In the genomic region with DNA sequence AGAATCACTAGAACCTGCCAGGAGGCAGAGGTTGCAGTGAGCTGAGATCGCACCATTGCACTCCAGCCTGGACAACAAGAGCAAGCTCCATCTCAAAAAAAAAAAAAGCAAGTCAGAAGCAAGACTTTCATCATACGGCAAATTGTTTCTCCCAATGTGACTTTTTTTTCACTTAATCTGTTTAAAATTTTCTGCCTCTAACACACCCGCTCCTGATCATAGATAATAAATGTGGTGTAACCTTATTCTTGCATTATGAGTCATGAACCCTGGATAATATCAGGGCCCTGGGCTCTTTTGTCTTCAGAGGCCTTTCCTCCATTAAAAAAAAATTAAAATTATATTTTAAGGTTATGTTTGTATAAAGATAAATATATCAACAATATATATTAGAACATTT, we compare ENCODE assay signal across 24 cellular contexts.
DNase-seq lines count a peak whose midpoint lies in the region; ATAC-seq and TF ChIP-seq lines count a peak whose summit lies in the region.
"Had no signal": no experiment of that assay in that cellular context is flagged by ENCODE, and none has a peak within 500 bp of the region (broad histone marks: within the 10 kb centered on the region; RNA-seq: fewer than 3 reads in every experiment).

No MANE protein-coding gene starts in this region.

- no peak overlapping the region for H2BK5ac ChIP-seq in IMR-90 (ENCODE audit: low read depth, low read length, poor library complexity, severe bottlenecking)

- POLR2A ChIA-PET in IMR-90 (lab: Charles Lee; ENCODE audit: unreplicated experiment), result no interaction called here

- H3K79me1 ChIP-seq in IMR-90 (ENCODE audit: low read depth in 1 of 2, low read length in 2 of 2), result no peaks in the 10 kb centered on the region

- no peak overlapping the region for H3K4ac ChIP-seq in IMR-90 (ENCODE audit: low read depth, low read length)

- H2BK20ac ChIP-seq in IMR-90 (ENCODE audit: low read depth, low read length), result no peak overlapping the region

- H4K20me1 ChIP-seq in IMR-90 (ENCODE audit: insufficient read depth, low read length), result no peaks in the 10 kb centered on the region

- no peak overlapping the region for H3K14ac ChIP-seq in IMR-90 (replicated peaks; ENCODE audit: low read depth, low read length)

- DNase-seq in AG10803 (ENCODE audit: low read depth) (peak; percentile 74), IMR-90 (peak; percentile 26), amniotic epithelial cell (ENCODE audit: low read depth) (peak; percentile 89), fibroblast of the aortic adventitia (ENCODE audit: low read depth) (peak; percentile 92), DMS 273 treated with DMSO at 0.1 percent for 48 hours (lab: John Stamatoyannopoulos, UW) (no peak), hepatic stellate cell (ENCODE audit: low spot score) (no peak)
- no peak for DNase-seq in activated effector memory CD4-positive, alpha-beta T cell treated with Interleukin-2 at 50 U/mL for 16 hours
- DNase-seq in stimulated activated naive CD8-positive, alpha-beta T cell treated with anti-CD3 and anti-CD28 coated beads, Interleukin-15, amount 100 ng/mL, for 72 hours, result no peak
- DNase-seq: ACHN; activated T-cell treated with anti-CD3 and anti-CD28 coated beads, Interleukin-2, amount 50 U/mL, for 24 hours; body of pancreas; CD4-positive, alpha-beta T cell; cortex of kidney; DMS79 treated with DMSO at 0.1 percent for 48 hours; left lung; NCI-H1048; NCI-H2081 treated with DMSO at 0.1 percent for 48 hours; NCI-H526; right cardiac atrium; SHP77 treated with DMSO at 0.1 percent for 48 hours; WERI-Rb-1 had no signal

- WGBS in IMR-90 (ENCODE audit: extremely low coverage in 2 of 2, insufficient read length in 1 of 2), 2 experiments, result no CpG with 5 or more reads among the region's 3 CpGs

- intact Hi-C loops in IMR-90 (cut with micrococcal nuclease), result no loop called here

- peaks cover 43% of the 10 kb centered on the region for H3K27me3 Mint-ChIP-seq in stimulated activated naive CD8-positive, alpha-beta T cell treated with anti-CD3 and anti-CD28 coated beads, Interleukin-15, amount 100 ng/mL, for 72 hours

- H2AFZ ChIP-seq in IMR-90 (replicated peaks; ENCODE audit: low read length, poor library complexity), result no peak overlapping the region

- H4K8ac ChIP-seq in IMR-90 (ENCODE audit: low read depth in 2 of 2, low read length in 2 of 2), result no peak overlapping the region

- no peak overlapping the region for H3K27ac Mint-ChIP-seq in stimulated activated naive CD8-positive, alpha-beta T cell treated with anti-CD3 and anti-CD28 coated beads, Interleukin-15, amount 100 ng/mL, for 72 hours
- H3K27ac Mint-ChIP-seq: activated naive CD4-positive, alpha-beta T cell treated with anti-CD3 and anti-CD28 coated beads, Interleukin-2, amount 50 U/mL, for 24 hours; activated T-cell treated with anti-CD3 and anti-CD28 coated beads, Interleukin-2, amount 50 U/mL, for 24 hours; CD4-positive, alpha-beta T cell; stimulated activated effector memory CD8-positive, alpha-beta T cell treated with anti-CD3 and anti-CD28 coated beads, Interleukin-12 subunit alpha, Interleukin-12 subunit beta, amount 100 ng/mL, for 72 hours had no signal

- no peak overlapping the region for H3K4me2 ChIP-seq in IMR-90 (ENCODE audit: low read depth, low read length)

- 0 out of 2 replicates have a peak, but pooled peaks cover 4% of the 10 kb centered on the region for H3K9me1 ChIP-seq in IMR-90 (ENCODE audit: insufficient read depth, low read length)

- H2BK120ac ChIP-seq in IMR-90 (ENCODE audit: low read depth, low read length), result no peak overlapping the region

- no peak overlapping the region for H2BK15ac ChIP-seq in IMR-90 (ENCODE audit: low read depth, low read length)

- H4K5ac ChIP-seq in IMR-90 (ENCODE audit: low read depth, low read length), result no peak overlapping the region

- no peak overlapping the region for H3K9ac ChIP-seq in IMR-90 (ENCODE audit: low read depth, low read length)

- H3K18ac ChIP-seq in IMR-90 (ENCODE audit: low read depth, low read length), result no peak overlapping the region

- no peak overlapping the region for H4K91ac ChIP-seq in IMR-90 (ENCODE audit: insufficient read depth, low read depth, low read length)

- no peaks in the 10 kb centered on the region for H3K27me3 ChIP-seq in IMR-90 (ENCODE audit: control insufficient read depth, insufficient read depth, low read length)
- H3K27me3 ChIP-seq: body of pancreas, left lung had no signal

- H3K4me1 Mint-ChIP-seq in stimulated activated naive CD8-positive, alpha-beta T cell treated with anti-CD3 and anti-CD28 coated beads, Interleukin-15, amount 100 ng/mL, for 72 hours, result no peaks in the 10 kb centered on the region
- H3K4me1 Mint-ChIP-seq: activated naive CD4-positive, alpha-beta T cell treated with anti-CD3 and anti-CD28 coated beads, Interleukin-2, amount 50 U/mL, for 24 hours; stimulated activated effector memory CD8-positive, alpha-beta T cell treated with anti-CD3 and anti-CD28 coated beads, Interleukin-12 subunit alpha, Interleukin-12 subunit beta, amount 100 ng/mL, for 72 hours had no signal

- ATAC-seq in IMR-90 (ENCODE audit: low read depth), result no peak
- no peak for ATAC-seq in stimulated activated naive CD8-positive, alpha-beta T cell treated with anti-CD3 and anti-CD28 coated beads, Interleukin-15, amount 100 ng/mL, for 72 hours
- ATAC-seq: body of pancreas; left lung; right cardiac atrium; stimulated activated effector memory CD8-positive, alpha-beta T cell treated with anti-CD3 and anti-CD28 coated beads, Interleukin-12 subunit alpha, Interleukin-12 subunit beta, amount 100 ng/mL, for 72 hours had no signal

- H3K9me3 Mint-ChIP-seq in stimulated activated naive CD8-positive, alpha-beta T cell treated with anti-CD3 and anti-CD28 coated beads, Interleukin-15, amount 100 ng/mL, for 72 hours, result no peaks in the 10 kb centered on the region
- H3K9me3 Mint-ChIP-seq: activated naive CD4-positive, alpha-beta T cell treated with anti-CD3 and anti-CD28 coated beads, Interleukin-2, amount 50 U/mL, for 24 hours; activated T-cell treated with anti-CD3 and anti-CD28 coated beads, Interleukin-2, amount 50 U/mL, for 24 hours; CD4-positive, alpha-beta T cell; stimulated activated effector memory CD8-positive, alpha-beta T cell treated with anti-CD3 and anti-CD28 coated beads, Interleukin-12 subunit alpha, Interleukin-12 subunit beta, amount 100 ng/mL, for 72 hours had no signal

- no peak for TF ChIP-seq CTCF in AG10803 (conservative IDR thresholded peaks at IDR 0.05; ENCODE audit: low read length)
- TF ChIP-seq CTCF in IMR-90 (conservative IDR thresholded peaks at IDR 0.05; ENCODE audit: low read depth, low read length), result no peak
- TF ChIP-seq CTCF in fibroblast of the aortic adventitia (IDR thresholded peaks at IDR 0.05; ENCODE audit: insufficient read depth, low read length), result no peak

- H3K23ac ChIP-seq in IMR-90 (ENCODE audit: low read depth, low read length), result no peak overlapping the region

- H3K4me3 ChIP-seq in AG10803 (ENCODE audit: low read length) (no peak overlapping the region), IMR-90 (ENCODE audit: insufficient read depth, low read depth, low read length) (no peak overlapping the region), fibroblast of the aortic adventitia (ENCODE audit: low read depth, low read length) (no peak overlapping the region)
- H3K4me3 ChIP-seq: body of pancreas, left lung, thoracic aorta had no signal

- no peak overlapping the region for H3K56ac ChIP-seq in IMR-90 (ENCODE audit: extremely low read depth, insufficient read depth, low read length)

- H3K4me1 ChIP-seq in IMR-90 (ENCODE audit: control insufficient read depth, insufficient read depth, low read length), result no peaks in the 10 kb centered on the region
- H3K4me1 ChIP-seq: left lung had no signal

- H3K4me3 Mint-ChIP-seq in stimulated activated naive CD8-positive, alpha-beta T cell treated with anti-CD3 and anti-CD28 coated beads, Interleukin-15, amount 100 ng/mL, for 72 hours, result no peak overlapping the region
- H3K4me3 Mint-ChIP-seq: activated naive CD4-positive, alpha-beta T cell treated with anti-CD3 and anti-CD28 coated beads, Interleukin-2, amount 50 U/mL, for 24 hours; activated T-cell treated with anti-CD3 and anti-CD28 coated beads, Interleukin-2, amount 50 U/mL, for 24 hours; CD4-positive, alpha-beta T cell; stimulated activated effector memory CD8-positive, alpha-beta T cell treated with anti-CD3 and anti-CD28 coated beads, Interleukin-12 subunit alpha, Interleukin-12 subunit beta, amount 100 ng/mL, for 72 hours had no signal

- H3K36me3 ChIP-seq in IMR-90 (ENCODE audit: control insufficient read depth, insufficient read depth, low read length), result no peaks in the 10 kb centered on the region
- H3K36me3 ChIP-seq: left lung, thoracic aorta, WERI-Rb-1 had no signal

- no peak overlapping the region for H2AK9ac ChIP-seq in IMR-90 (replicated peaks; ENCODE audit: low read depth, low read length, poor library complexity)

- in situ Hi-C loops in IMR-90 (cut with MboI; ENCODE audit: low sequenced_read_pairs), result no loop called here

- H2AK5ac ChIP-seq in IMR-90 (ENCODE audit: low read depth, low read length), result no peak overlapping the region

- H3K27ac ChIP-seq in IMR-90 (ENCODE audit: insufficient read depth, low read length), result no peak overlapping the region
- H3K27ac ChIP-seq: body of pancreas, left lung, thoracic aorta, WERI-Rb-1 had no signal

- BruUV-seq in IMR-90 (replicated peaks; lab: Mats Ljungman, UMichigan), result no TSS peak

- dilution Hi-C loops in IMR-90 (cut with HindIII; ENCODE audit: low sequenced_read_pairs, unreplicated experiment), result no loop called here

- no peak for TF ChIP-seq RAD21 in IMR-90 (IDR thresholded peaks at IDR 0.05; ENCODE audit: low read length)

- no peak for TF ChIP-seq POLR2A in IMR-90 (IDR thresholded peaks at IDR 0.05; ENCODE audit: low read depth, low read length)

- CTCF ChIA-PET in IMR-90 (lab: Yijun Ruan, JAX), result no interaction called here

- peaks cover 2% of the 10 kb centered on the region; the same call in 1 of the 2 replicates for H3K9me3 ChIP-seq in IMR-90 (ENCODE audit: control insufficient read depth, insufficient read depth, low read length)
- H3K9me3 ChIP-seq: body of pancreas, left lung, thoracic aorta had no signal

TF ChIP-seq in IMR-90, 13 proteins besides CTCF, POLR2A, EP300 and RAD21 (continues in another document):
- TF ChIP-seq CHD1 (IDR thresholded peaks at IDR 0.05; ENCODE audit: low read depth, low read length), result no peak
- TF ChIP-seq NFE2L2 (IDR thresholded peaks at IDR 0.05; ENCODE audit: low read depth, low read length), result no peak
- TF ChIP-seq USF2 (IDR thresholded peaks at IDR 0.05; ENCODE audit: low read depth, low read length), result no peak
- TF ChIP-seq MXI1 (IDR thresholded peaks at IDR 0.05; ENCODE audit: borderline replicate concordance, low read depth, low read length), result no peak
- no peak for TF ChIP-seq MAZ (IDR thresholded peaks at IDR 0.05; ENCODE audit: borderline replicate concordance, low read depth, low read length)
- TF ChIP-seq CEBPB (IDR thresholded peaks at IDR 0.05; ENCODE audit: low read depth, low read length), result no peak

Comparison
In these comparisons a context has a peak if more than half of its experiments do, and no peak if none do; other contexts are left out.
1. DNase-seq: peak in AG10803 (single experiment), IMR-90 (single experiment), amniotic epithelial cell (single experiment) and fibroblast of the aortic adventitia (single experiment); none in activated effector memory CD4-positive, alpha-beta T cell treated with Interleukin-2 at 50 U/mL for 16 hours (single experiment), DMS 273 treated with DMSO at 0.1 percent for 48 hours (single experiment), hepatic stellate cell (single experiment) and stimulated activated naive CD8-positive, alpha-beta T cell treated with anti-CD3 and anti-CD28 coated beads, Interleukin-15, amount 100 ng/mL, for 72 hours (0 of 2).